In the genomic region with DNA sequence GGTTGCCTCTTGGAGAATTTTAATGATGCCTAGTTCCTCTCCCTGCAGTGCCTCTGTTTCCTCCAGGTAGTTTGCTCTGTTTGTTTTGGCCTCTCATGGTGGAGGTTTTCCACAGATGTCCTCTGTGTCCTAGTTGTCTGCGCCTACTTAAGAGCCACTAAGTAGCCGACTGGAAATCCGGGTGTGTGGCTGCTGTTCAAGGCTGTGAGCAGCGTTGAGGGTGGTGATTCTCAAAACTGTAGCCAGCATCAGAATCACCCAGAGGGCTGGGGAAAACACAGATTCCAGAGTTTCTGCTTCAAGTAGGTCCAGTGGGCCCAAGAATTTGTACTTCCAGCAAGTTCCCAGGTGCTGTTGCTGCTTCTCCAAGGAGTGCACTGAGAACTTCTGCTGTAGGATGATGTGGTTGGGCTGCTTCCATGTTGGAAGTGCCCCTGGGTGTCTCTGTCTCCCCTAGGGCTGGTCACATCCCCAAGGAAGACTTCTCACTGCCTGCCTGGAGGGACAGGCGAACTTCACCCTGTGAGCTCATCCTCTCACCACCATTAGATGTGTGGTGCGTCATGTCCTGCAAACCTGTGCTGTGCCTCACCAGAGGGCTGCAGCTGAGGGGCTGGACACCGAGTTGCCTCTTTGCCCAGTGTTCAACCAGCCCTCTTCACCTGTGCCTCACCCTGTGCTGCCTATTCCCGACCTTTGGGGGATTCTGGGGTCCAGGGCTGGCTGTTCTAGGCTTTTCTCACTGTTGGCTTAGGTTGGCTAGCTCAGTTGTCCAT, we compare ENCODE assay signal across 15 cellular contexts. TPM values are rescaled to one million over a fixed set of nuclear protein-coding genes. Genes with fewer than 3 reads are reported as not detected.
DNase-seq lines count a peak whose midpoint lies in the region; ATAC-seq, FAIRE-seq and TF ChIP-seq lines count a peak whose summit lies in the region.
"Had no signal": no experiment of that assay in that cellular context is flagged by ENCODE, and none has a peak within 500 bp of the region (broad histone marks: within the 10 kb centered on the region; RNA-seq: fewer than 3 reads in every experiment).

No MANE protein-coding gene starts in this region.

- no peaks in the 10 kb centered on the region for H3K79me2 ChIP-seq in trophoblast cell (ENCODE audit: control insufficient read depth, insufficient read depth, low read length, poor library complexity)

- POLR2A ChIA-PET in activated CD4-positive, alpha-beta T cell treated with anti-CD3 and anti-CD28 coated beads, Interleukin-2, amount 10 ng/mL, durations not matched to agents 7 days and 5 days (lab: Charles Lee): no interaction called here

- TF ChIP-seq CTCF in D721Med (IDR thresholded peaks at IDR 0.05; ENCODE audit: insufficient read depth, missing control alignments): no peak

- H4K12ac ChIP-seq in trophoblast cell (ENCODE audit: low read depth, low read length): no peak overlapping the region

- H3K14ac ChIP-seq in trophoblast cell (ENCODE audit: low read length): no peak overlapping the region

- H3K4me1 ChIP-seq in trophoblast cell (ENCODE audit: control insufficient read depth in 1 of 2, insufficient read depth in 2 of 2, low read length in 2 of 2): peaks cover 0 to 2% of the 10 kb centered on the region in 2 experiments
- H3K4me1 ChIP-seq: SJCRH30 had no signal

- H3K27ac ChIP-seq in trophoblast cell (ENCODE audit: low read depth, low read length): no peak overlapping the region
- H3K27ac ChIP-seq: SJCRH30 had no signal

- H4K91ac ChIP-seq in trophoblast cell (ENCODE audit: low read depth, low read length): no peak overlapping the region

- H3K18ac ChIP-seq in trophoblast cell (ENCODE audit: low read length): peak overlapping the region; percentile 1

- no peak overlapping the region for H4K8ac ChIP-seq in trophoblast cell (ENCODE audit: low read depth, low read length)

- peaks cover 80% of the 10 kb centered on the region for H3K36me3 Mint-ChIP-seq in activated CD4-positive, alpha-beta T cell treated with anti-CD3 and anti-CD28 coated beads, Interleukin-2, amount 10 ng/mL, durations not matched to agents 7 days and 5 days (ENCODE audit: low read depth)
- H3K36me3 Mint-ChIP-seq in central memory CD8-positive, alpha-beta T cell (ENCODE audit: insufficient read depth): peaks cover 78% of the 10 kb centered on the region

- H2AK5ac ChIP-seq in trophoblast cell (ENCODE audit: low read length): no peak overlapping the region

- no peak overlapping the region for H2BK120ac ChIP-seq in trophoblast cell (ENCODE audit: insufficient read depth, low read length, poor library complexity)

- no peak for ATAC-seq in central memory CD8-positive, alpha-beta T cell (replicated peaks; ENCODE audit: extremely low read depth, poor library complexity, severe bottlenecking)
- ATAC-seq: stimulated activated naive B cell treated with anti-CD40 and anti-IgM and Interleukin-4, amounts not matched to agents 10 μg/mL and 1 μg/mL and 100 μg/mL, for 72 hours had no signal

- DNase-seq in activated CD4-positive, alpha-beta T cell treated with anti-CD3 and anti-CD28 coated beads, Interleukin-2, amount 10 ng/mL, durations not matched to agents 7 days and 5 days: no peak
- no peak for DNase-seq in activated CD4-positive, alpha-beta T cell treated with anti-CD3 and anti-CD28 coated beads, Interleukin-2, amount 50 U/mL, for 1 hour
- DNase-seq in NCI-H510A (lab: John Stamatoyannopoulos, UW): peak; percentile 32
- DNase-seq in central memory CD8-positive, alpha-beta T cell (ENCODE audit: low spot score in 2 of 2): no peak
- DNase-seq in trophoblast cell: no peak
- DNase-seq in SKM-1 (lab: John Stamatoyannopoulos, UW; ENCODE audit: unreplicated experiment): no peak
- DNase-seq in DMS153 treated with DMSO at 0.1 percent for 48 hours (lab: John Stamatoyannopoulos, UW; ENCODE audit: unreplicated experiment): no peak
- DNase-seq in D721Med (ENCODE audit: insufficient read length, low spot score): no peak
- DNase-seq: EL; KG1; NCI-H226; occipital lobe; SJCRH30; stimulated activated naive B cell treated with anti-CD40 and anti-IgM and Interleukin-4, amounts not matched to agents 10 μg/mL and 1 μg/mL and 100 μg/mL, for 72 hours had no signal

- peaks cover 63 to 79% of the 10 kb centered on the region in 2 experiments for H3K36me3 ChIP-seq in trophoblast cell (ENCODE audit: control insufficient read depth in 1 of 2, insufficient read depth in 2 of 2, low read length in 2 of 2)

- no CpG with 5 or more reads among the region's 8 CpGs for WGBS in trophoblast cell (ENCODE audit: extremely low coverage, insufficient coverage, insufficient read length)

- H2AFZ ChIP-seq in trophoblast cell (ENCODE audit: insufficient read depth, low read length, poor library complexity): no peak overlapping the region

- no peak overlapping the region for H3K4me3 Mint-ChIP-seq in activated CD4-positive, alpha-beta T cell treated with anti-CD3 and anti-CD28 coated beads, Interleukin-2, amount 10 ng/mL, durations not matched to agents 7 days and 5 days
- H3K4me3 Mint-ChIP-seq in central memory CD8-positive, alpha-beta T cell: peak overlapping the region; percentile 37
- H3K4me3 Mint-ChIP-seq: stimulated activated naive B cell treated with anti-CD40 and anti-IgM and Interleukin-4, amounts not matched to agents 10 μg/mL and 1 μg/mL and 100 μg/mL, for 72 hours had no signal

- no peak for FAIRE-seq in D721Med (lab: Jason Lieb, UNC)

- no peak overlapping the region for H3K4me2 ChIP-seq in trophoblast cell (ENCODE audit: low read length)

- H3K4me1 Mint-ChIP-seq in activated CD4-positive, alpha-beta T cell treated with anti-CD3 and anti-CD28 coated beads, Interleukin-2, amount 10 ng/mL, durations not matched to agents 7 days and 5 days: peaks cover 31% of the 10 kb centered on the region
- peaks cover 34% of the 10 kb centered on the region for H3K4me1 Mint-ChIP-seq in central memory CD8-positive, alpha-beta T cell

- H3K4ac ChIP-seq in trophoblast cell (ENCODE audit: low read depth, low read length): no peak overlapping the region

- no peak overlapping the region for H2BK12ac ChIP-seq in trophoblast cell (ENCODE audit: low read length)

- H2BK5ac ChIP-seq in trophoblast cell (ENCODE audit: low read depth, low read length, poor library complexity): no peak overlapping the region

- peak overlapping the region; percentile 86 for H3K27ac Mint-ChIP-seq in activated CD4-positive, alpha-beta T cell treated with anti-CD3 and anti-CD28 coated beads, Interleukin-2, amount 10 ng/mL, durations not matched to agents 7 days and 5 days
- H3K27ac Mint-ChIP-seq in central memory CD8-positive, alpha-beta T cell (ENCODE audit: low read depth): peak overlapping the region; percentile 90
- H3K27ac Mint-ChIP-seq: stimulated activated naive B cell treated with anti-CD40 and anti-IgM and Interleukin-4, amounts not matched to agents 10 μg/mL and 1 μg/mL and 100 μg/mL, for 72 hours had no signal

- H3K23ac ChIP-seq in trophoblast cell (ENCODE audit: low read length): no peak overlapping the region

- H3K9me3 ChIP-seq in trophoblast cell (ENCODE audit: insufficient read depth, low read depth, low read length): peaks cover 7% of the 10 kb centered on the region
- H3K9me3 ChIP-seq: SJCRH30 had no signal

- no peaks in the 10 kb centered on the region for H3K79me1 ChIP-seq in trophoblast cell (ENCODE audit: low read length)

- H3K9ac ChIP-seq in trophoblast cell (ENCODE audit: low read length): no peak overlapping the region

- no peak overlapping the region for H3K4me3 ChIP-seq in trophoblast cell (ENCODE audit: low read depth, low read length)
- H3K4me3 ChIP-seq: SJCRH30, skin epidermis had no signal

- CTCF ChIA-PET in activated CD4-positive, alpha-beta T cell treated with anti-CD3 and anti-CD28 coated beads, Interleukin-2, amount 10 ng/mL, durations not matched to agents 7 days and 5 days (lab: Charles Lee): interaction anchor here (0.8 kb wide), 1 partner anchor 196 kb away, joined by 3 read pairs; no protein-coding TSS in a partner anchor

- no peaks in the 10 kb centered on the region for H3K9me3 Mint-ChIP-seq in activated CD4-positive, alpha-beta T cell treated with anti-CD3 and anti-CD28 coated beads, Interleukin-2, amount 10 ng/mL, durations not matched to agents 7 days and 5 days
- H3K9me3 Mint-ChIP-seq in central memory CD8-positive, alpha-beta T cell: no peaks in the 10 kb centered on the region
- H3K9me3 Mint-ChIP-seq: stimulated activated naive B cell treated with anti-CD40 and anti-IgM and Interleukin-4, amounts not matched to agents 10 μg/mL and 1 μg/mL and 100 μg/mL, for 72 hours had no signal

- H3K27me3 ChIP-seq in trophoblast cell (ENCODE audit: insufficient read depth, low read length): no peaks in the 10 kb centered on the region
- H3K27me3 ChIP-seq: SJCRH30 had no signal

- no peaks in the 10 kb centered on the region for H3K27me3 Mint-ChIP-seq in activated CD4-positive, alpha-beta T cell treated with anti-CD3 and anti-CD28 coated beads, Interleukin-2, amount 10 ng/mL, durations not matched to agents 7 days and 5 days
- H3K27me3 Mint-ChIP-seq in central memory CD8-positive, alpha-beta T cell: no peaks in the 10 kb centered on the region
- H3K27me3 Mint-ChIP-seq: stimulated activated naive B cell treated with anti-CD40 and anti-IgM and Interleukin-4, amounts not matched to agents 10 μg/mL and 1 μg/mL and 100 μg/mL, for 72 hours had no signal

RNA-seq across cellular contexts. Expression of a gene that starts 34.8 kb away (rescaled TPM):
- 10 to 100 TPM; 43.4 to 46.0 TPM for total RNA-seq in activated CD4-positive, alpha-beta T cell treated with anti-CD3 and anti-CD28 coated beads, Interleukin-2, amount 10 ng/mL, durations not matched to agents 7 days and 5 days
- polyA plus RNA-seq in trophoblast cell (2013): 32.7 and 32.9 TPM in 2 replicates

RNA-seq across cellular contexts. Expression of a gene that starts 42.1 kb away (rescaled TPM):
- total RNA-seq in activated CD4-positive, alpha-beta T cell treated with anti-CD3 and anti-CD28 coated beads, Interleukin-2, amount 10 ng/mL, durations not matched to agents 7 days and 5 days: 100 to 1,000 TPM; 170 to 206 TPM
- 352 and 395 TPM in 2 replicates for polyA plus RNA-seq in trophoblast cell (2013)
